1 cellular context compared by ENCODE assay signal in genomic region chr7:457814-458510, GRCh38.
TF ChIP-seq lines count a peak whose summit lies in the region.

No MANE protein-coding gene starts in this region.

TF ChIP-seq in WTC11, 78 proteins besides CTCF, POLR2A, EP300 and RAD21 (continued from another document):
- TF ChIP-seq ZNF281 (CRISPR knock-in tag; IDR thresholded peaks at IDR 0.05) (no peak), TP53 (CRISPR knock-in tag; IDR thresholded peaks at IDR 0.05) (no peak), ZNF232 (CRISPR knock-in tag; IDR thresholded peaks at IDR 0.05) (no peak)
- TF ChIP-seq, protein P1, sequence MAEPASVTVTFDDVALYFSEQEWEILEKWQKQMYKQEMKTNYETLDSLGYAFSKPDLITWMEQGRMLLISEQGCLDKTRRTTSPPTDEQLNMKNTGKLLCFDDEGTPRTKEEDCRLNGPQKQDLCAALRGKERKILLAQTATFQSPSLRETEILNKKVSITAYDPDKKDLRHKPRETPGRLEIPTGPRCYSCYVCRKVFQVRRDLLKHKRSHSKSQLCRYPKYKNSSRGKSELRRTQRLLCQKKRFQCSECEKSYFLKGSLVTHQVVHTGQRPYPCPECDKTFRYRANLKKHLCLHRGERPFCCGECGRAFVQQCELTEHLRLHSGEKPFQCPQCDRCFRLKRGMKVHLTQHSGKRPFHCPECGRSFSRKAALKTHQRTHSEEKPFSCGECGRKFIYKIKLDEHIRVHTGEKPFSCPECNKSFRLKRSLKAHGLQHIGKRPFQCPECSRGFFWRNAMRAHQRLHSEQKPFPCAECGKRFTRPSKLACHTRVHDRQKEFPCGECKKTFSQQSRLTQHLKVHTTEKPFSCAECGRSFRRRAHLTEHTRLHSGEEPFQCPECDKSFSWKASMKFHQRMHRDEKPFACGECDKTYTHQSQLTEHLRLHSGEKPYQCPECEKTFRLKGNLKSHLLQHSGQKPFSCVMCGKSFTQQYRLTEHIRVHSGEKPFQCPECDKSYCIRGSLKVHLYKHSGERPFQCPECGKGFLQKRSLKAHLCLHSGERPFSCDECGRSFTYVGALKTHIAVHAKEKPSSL (CRISPR knock-in tag; conservative IDR thresholded peaks at IDR 0.05): no peak
